23 cellular contexts compared by ENCODE assay signal in the genomic region with DNA sequence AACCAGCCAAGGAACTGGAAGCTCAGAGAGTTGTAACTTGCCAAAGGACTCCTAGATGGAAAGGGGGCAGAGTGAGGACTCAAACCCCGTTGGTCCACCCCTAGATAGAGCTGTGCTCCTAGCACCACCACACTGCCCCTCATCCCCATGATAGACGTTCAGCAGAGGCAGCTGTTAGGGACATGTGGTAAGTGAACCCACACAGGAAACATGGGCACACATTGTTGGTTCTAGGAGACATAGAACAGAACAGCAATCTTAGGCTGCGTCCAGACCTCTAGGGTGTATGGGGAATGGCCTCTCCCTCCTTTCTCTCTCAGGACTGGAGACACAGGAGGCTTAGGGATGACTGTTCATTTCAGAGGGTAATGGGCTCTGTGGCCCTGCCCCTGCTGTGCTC.
"Had no signal": no experiment of that assay in that cellular context is flagged by ENCODE, and none has a peak within 500 bp of the region (broad histone marks: within the 10 kb centered on the region; RNA-seq: fewer than 3 reads in every experiment).

No MANE protein-coding gene starts in this region.

- ATAC-seq: left colon; left ventricle myocardium superior; naive thymus-derived CD4-positive, alpha-beta T cell; psoas muscle; right lobe of liver had no signal

- H3K4me1 ChIP-seq: psoas muscle, right lobe of liver, stomach, transverse colon had no signal

- H3K9me3 Mint-ChIP-seq: naive thymus-derived CD4-positive, alpha-beta T cell; nephron progenitor cell had no signal

- H3K4me1 Mint-ChIP-seq: naive thymus-derived CD4-positive, alpha-beta T cell had no signal

- H3K4me3 ChIP-seq: coronary artery, lung, psoas muscle, right lobe of liver, stomach, thoracic aorta, transverse colon had no signal

- H3K27ac Mint-ChIP-seq: endodermal cell; naive thymus-derived CD4-positive, alpha-beta T cell; nephron progenitor cell had no signal

- H3K9me3 ChIP-seq: psoas muscle, right lobe of liver, stomach, thoracic aorta, transverse colon had no signal

- H3K27ac ChIP-seq: coronary artery, psoas muscle, right lobe of liver, stomach, thoracic aorta, transverse colon had no signal

- H3K27me3 ChIP-seq: right lobe of liver, stomach, transverse colon had no signal

- DNase-seq: effector CD4-positive, alpha-beta T cell; endodermal cell; erythroblast; foreskin melanocyte; head of caudate nucleus; hippocampal formation; left colon; left ventricle myocardium superior; mesendoderm; naive thymus-derived CD4-positive, alpha-beta T cell; nephron progenitor cell; psoas muscle; retina; right lobe of liver; stimulated activated CD4-positive, alpha-beta T cell treated with anti-CD3 and anti-CD28 coated beads, Interleukin-2, amount 100 ng/mL, for 24 hours; stimulated activated CD4-positive, alpha-beta T cell treated with anti-CD3 and anti-CD28 coated beads, Interleukin-4, amount 100 ng/mL, for 4 hours; stimulated activated naive CD4-positive, alpha-beta T cell; stomach; substantia nigra; transverse colon had no signal

- H3K4me3 Mint-ChIP-seq: endodermal cell; naive thymus-derived CD4-positive, alpha-beta T cell; nephron progenitor cell had no signal

- H3K36me3 ChIP-seq: right lobe of liver, thoracic aorta, transverse colon had no signal
